ENCODE assay signal across 8 cellular contexts in the genomic region with DNA sequence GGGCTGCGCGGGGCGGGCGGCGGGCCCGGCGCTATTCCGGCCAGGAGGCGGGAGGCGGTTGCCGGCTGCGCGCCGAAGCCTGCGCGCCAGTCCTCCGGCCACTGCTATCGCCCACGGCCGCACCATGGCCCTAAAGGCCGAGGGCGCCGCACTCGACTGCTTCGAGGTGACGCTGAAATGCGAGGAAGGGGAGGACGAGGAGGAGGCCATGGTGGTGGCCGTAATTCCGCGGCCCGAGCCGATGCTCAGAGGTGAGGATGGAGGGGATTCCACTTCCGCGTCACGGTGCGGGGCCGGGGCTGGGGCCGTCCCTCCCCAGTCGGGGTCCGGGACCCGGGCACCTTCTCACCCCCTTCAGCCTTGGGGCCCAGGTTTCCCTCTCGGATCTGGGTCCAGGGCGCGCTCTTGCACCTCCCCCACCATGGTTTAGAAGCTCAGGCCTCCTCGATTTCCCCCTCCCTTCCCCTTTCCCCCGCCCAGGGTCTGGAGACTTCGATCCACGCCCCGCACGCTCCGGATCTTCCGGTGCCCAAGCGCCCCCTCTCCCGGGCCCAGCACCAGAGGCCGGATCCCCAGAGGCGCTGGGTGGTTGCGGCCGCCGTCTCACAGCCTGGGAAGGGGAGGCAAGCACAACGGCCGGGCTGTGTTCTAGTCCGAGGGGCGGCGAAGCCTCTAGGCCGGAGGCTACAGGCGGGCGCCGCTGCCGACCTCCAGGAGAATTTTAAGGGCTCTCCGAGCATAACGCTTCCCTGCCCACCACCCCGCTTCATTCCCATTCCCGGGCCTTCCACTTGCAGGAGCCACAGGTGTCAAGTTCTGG. TPM values are rescaled to one million over a fixed set of nuclear protein-coding genes. Genes with fewer than 3 reads are reported as not detected.
DNase-seq lines count a peak whose midpoint lies in the region; ATAC-seq and TF ChIP-seq lines count a peak whose summit lies in the region.

No MANE protein-coding gene starts in this region.

- H3K27ac ChIP-seq in neural progenitor cell (peak overlapping the region; percentile 87), vagina (peak overlapping the region; percentile 79)

- H3K36me3 Mint-ChIP-seq in activated naive CD4-positive, alpha-beta T cell treated with anti-CD3 and anti-CD28 coated beads for 36 hours (ENCODE audit: low read depth): peaks cover 7% of the 10 kb centered on the region
- peaks cover 25% of the 10 kb centered on the region for H3K36me3 Mint-ChIP-seq in neural progenitor cell

- peak overlapping the region; percentile 87 for H3K9ac ChIP-seq in neural progenitor cell

- peak overlapping the region; percentile 54 for H2AFZ ChIP-seq in neural progenitor cell (replicated peaks)

- intact Hi-C loops in activated naive CD4-positive, alpha-beta T cell treated with anti-CD3 and anti-CD28 coated beads for 36 hours (cut with micrococcal nuclease): no loop called here
- intact Hi-C loops in vagina (cut with DNase I): loop anchor here (1.0 kb wide), 1 partner anchor 50 kb away; no protein-coding TSS in a partner anchor

- DNase-seq in AG09309 (ENCODE audit: low read depth) (no peak), NOMO-1 treated with DMSO at 0.1 percent for 48 hours (lab: John Stamatoyannopoulos, UW; ENCODE audit: unreplicated experiment) (peak; percentile 26), foreskin melanocyte (peak; percentile 32), neural progenitor cell (ENCODE audit: low spot score) (peak; percentile 67), vagina (ENCODE audit: extremely low spot score in 2 of 2) (no peak)
- DNase-seq in activated naive CD4-positive, alpha-beta T cell treated with anti-CD3 and anti-CD28 coated beads for 36 hours: peak; percentile 50

- no peaks in the 10 kb centered on the region for H3K9me3 ChIP-seq in neural progenitor cell (ENCODE audit: low read depth)
- H3K9me3 ChIP-seq in vagina: no peaks in the 10 kb centered on the region

- peak overlapping the region; percentile 97 for H3K4me2 ChIP-seq in neural progenitor cell

- ATAC-seq in GM18520 (IDR thresholded peaks at IDR 0.05; ENCODE audit: unreplicated experiment): peak; percentile 7
- peak; percentile 23 for ATAC-seq in HG03064 (IDR thresholded peaks at IDR 0.05; ENCODE audit: low read depth, unreplicated experiment)

- peak overlapping the region; percentile 74 for H3K4me3 Mint-ChIP-seq in activated naive CD4-positive, alpha-beta T cell treated with anti-CD3 and anti-CD28 coated beads for 36 hours
- peak overlapping the region; percentile 93 for H3K4me3 Mint-ChIP-seq in neural progenitor cell

- H4K20me1 ChIP-seq in neural progenitor cell (ENCODE audit: low read depth): peaks cover 63% of the 10 kb centered on the region

- peak overlapping the region; percentile 98 for H3K4me3 ChIP-seq in AG09309 (ENCODE audit: control insufficient read depth, low read depth, low read length)
- H3K4me3 ChIP-seq in neural progenitor cell: peak overlapping the region; percentile 91
- peak overlapping the region; percentile 74 to 91 for H3K4me3 ChIP-seq in vagina

- H3F3A ChIP-seq in neural progenitor cell (ENCODE audit: low read depth): peaks cover 28% of the 10 kb centered on the region

- peaks cover 69% of the 10 kb centered on the region for H3K79me2 ChIP-seq in neural progenitor cell (ENCODE audit: low read depth)

- H3K27me3 Mint-ChIP-seq in activated naive CD4-positive, alpha-beta T cell treated with anti-CD3 and anti-CD28 coated beads for 36 hours (ENCODE audit: low read depth): peaks cover 3% of the 10 kb centered on the region
- H3K27me3 Mint-ChIP-seq in neural progenitor cell (ENCODE audit: insufficient read depth, low read depth): peaks cover 2% of the 10 kb centered on the region

- TF ChIP-seq POLR2A in vagina (IDR thresholded peaks at IDR 0.05): no peak

- H3K4me1 ChIP-seq in neural progenitor cell: peaks cover 26% of the 10 kb centered on the region
- peaks cover 34% of the 10 kb centered on the region for H3K4me1 ChIP-seq in vagina

- H3K36me3 ChIP-seq in neural progenitor cell (no peaks in the 10 kb centered on the region), vagina (peaks cover 0 to 14% of the 10 kb centered on the region in 2 donors)

- peaks cover 18% of the 10 kb centered on the region for H3K4me1 Mint-ChIP-seq in activated naive CD4-positive, alpha-beta T cell treated with anti-CD3 and anti-CD28 coated beads for 36 hours (ENCODE audit: low read depth)
- H3K4me1 Mint-ChIP-seq in neural progenitor cell: peaks cover 36% of the 10 kb centered on the region

- no peaks in the 10 kb centered on the region for H3K27me3 ChIP-seq in neural progenitor cell
- H3K27me3 ChIP-seq in vagina: no peaks in the 10 kb centered on the region

- H3K9me3 Mint-ChIP-seq in activated naive CD4-positive, alpha-beta T cell treated with anti-CD3 and anti-CD28 coated beads for 36 hours: no peaks in the 10 kb centered on the region
- no peaks in the 10 kb centered on the region for H3K9me3 Mint-ChIP-seq in neural progenitor cell

- CTCF ChIA-PET in activated naive CD4-positive, alpha-beta T cell treated with anti-CD3 and anti-CD28 coated beads for 36 hours (lab: Charles Lee): no interaction called here

- TF ChIP-seq CTCF in AG09309 (IDR thresholded peaks at IDR 0.05; ENCODE audit: control insufficient read depth, insufficient read depth, low read depth, low read length, missing control alignments) (no peak), neural progenitor cell (IDR thresholded peaks at IDR 0.05) (no peak), vagina (IDR thresholded peaks at IDR 0.05) (no peak)

- no peak overlapping the region for H3K27ac Mint-ChIP-seq in activated naive CD4-positive, alpha-beta T cell treated with anti-CD3 and anti-CD28 coated beads for 36 hours
- no peak overlapping the region for H3K27ac Mint-ChIP-seq in neural progenitor cell

RNA-seq across cellular contexts. Expression of a gene that starts 0.5 kb away (rescaled TPM):
- total RNA-seq in activated naive CD4-positive, alpha-beta T cell treated with anti-CD3 and anti-CD28 coated beads for 36 hours: 10 to 100 TPM; 15.3 to 15.4 TPM
- total RNA-seq in neural progenitor cell (ENCODE audit: low replicate concordance) (27.2 and 80.0 TPM in 2 replicates), vagina (6.6 TPM)

RNA-seq across cellular contexts. Expression of a gene that starts 25.1 kb away (rescaled TPM):
- total RNA-seq in activated naive CD4-positive, alpha-beta T cell treated with anti-CD3 and anti-CD28 coated beads for 36 hours: 10 to 100 TPM; 15.8 to 17.6 TPM
- total RNA-seq in neural progenitor cell (ENCODE audit: low replicate concordance) (23.0 and 25.4 TPM in 2 replicates), vagina (35.6 TPM)

RNA-seq across cellular contexts. Expression of a gene that starts 45.2 kb away (rescaled TPM):
- under 1 TPM; 0.91 TPM for total RNA-seq in activated naive CD4-positive, alpha-beta T cell treated with anti-CD3 and anti-CD28 coated beads for 36 hours
- total RNA-seq in neural progenitor cell (ENCODE audit: low replicate concordance) (22.5 and 42.6 TPM in 2 replicates), vagina (13.0 TPM)

Comparison
In these comparisons a context has a peak if more than half of its experiments do, and no peak if none do; other contexts are left out.
1. DNase-seq: peak in NOMO-1 treated with DMSO at 0.1 percent for 48 hours (single experiment), activated naive CD4-positive, alpha-beta T cell treated with anti-CD3 and anti-CD28 coated beads for 36 hours (single experiment), foreskin melanocyte (single experiment) and neural progenitor cell (single experiment); none in AG09309 (single experiment) and vagina (0 of 2).
2. Peak in every context shown above with its lines, with median percentiles within 50 percentile points of each other: H3K4me3 ChIP-seq.